ENCODE assay signal across 8 cellular contexts in genomic region chr2:111905990-111906735, GRCh38. TPM values are rescaled to one million over a fixed set of nuclear protein-coding genes. Genes with fewer than 3 reads are reported as not detected.
DNase-seq lines count a peak whose midpoint lies in the region; ATAC-seq and TF ChIP-seq lines count a peak whose summit lies in the region.

No MANE protein-coding gene starts in this region.

- H3K27ac ChIP-seq in Panc1 (ENCODE audit: low read length) (peak overlapping the region; percentile 52; the same call in 1 of the 2 replicates), hepatocyte (peak overlapping the region; percentile 60), testis (peak overlapping the region; percentile 40 to 83)

- H3K27me3 ChIP-seq in Panc1 (ENCODE audit: control insufficient read depth, insufficient read depth, low read length) (no peaks in the 10 kb centered on the region), hepatocyte (no peaks in the 10 kb centered on the region), testis (no peaks in the 10 kb centered on the region)

- CTCF ChIA-PET in Panc1 (lab: Charles Lee) = no interaction called here

- H4K20me1 ChIP-seq in hepatocyte (ENCODE audit: insufficient read depth, poor library complexity, severe bottlenecking) = peaks cover 3% of the 10 kb centered on the region

- no peak overlapping the region for H2AFZ ChIP-seq in hepatocyte

- intact Hi-C loops in Panc1 (cut with micrococcal nuclease; ENCODE audit: unreplicated experiment) (no loop called here), testis (cut with DNase I; ENCODE audit: low total_unique reads) (no loop called here)

- H3K9me2 ChIP-seq in hepatocyte (replicated peaks; ENCODE audit: insufficient read depth) = no peaks in the 10 kb centered on the region

- H3K79me2 ChIP-seq in hepatocyte = peaks cover 90% of the 10 kb centered on the region

- 17% methylated on average over 4 of the region's 4 CpGs for WGBS in hepatocyte (ENCODE audit: low lambda C conversion rate, missing lambda C conversion rate)
- 13 to 42% methylated on average over 4 of the region's 4 CpGs for WGBS in testis, 2 donors

- H3K36me3 ChIP-seq in Panc1 (ENCODE audit: control insufficient read depth, insufficient read depth, low read length) = no peaks in the 10 kb centered on the region
- no peaks in the 10 kb centered on the region for H3K36me3 ChIP-seq in hepatocyte (replicated peaks; ENCODE audit: insufficient read depth, low read depth)
- no peaks in the 10 kb centered on the region for H3K36me3 ChIP-seq in testis (ENCODE audit: low read depth, missing control alignments)

- peak overlapping the region; percentile 50 for H3K4me2 ChIP-seq in hepatocyte

- no TSS peak for BruUV-seq in Panc1 (replicated peaks; lab: Mats Ljungman, UMichigan)

- peak overlapping the region in 1 of 2 experiments; percentile 21; a peak in 2 of 4 replicates for H3K4me3 ChIP-seq in Panc1 (ENCODE audit: low read depth in 2 of 2, low read length in 2 of 2)
- H3K4me3 ChIP-seq in hepatocyte = no peak overlapping the region
- H3K4me3 ChIP-seq in testis = no peak overlapping the region

- peak; percentile 52 for DNase-seq in SIG-M5 treated with dmso at 0.1 percent for 504 hours (lab: John Stamatoyannopoulos, UW; ENCODE audit: unreplicated experiment)
- no peak for DNase-seq in SIG-M5 (lab: John Stamatoyannopoulos, UW)
- no peak for DNase-seq in Panc1 (ENCODE audit: low read depth, low spot score)
- DNase-seq in hepatocyte (ENCODE audit: low spot score) = no peak
- peak; percentile 46 for DNase-seq in testis
- no peak for DNase-seq in NCI-H524 treated with DMSO at 0.1 percent for 48 hours (lab: John Stamatoyannopoulos, UW)

- H3K4me1 ChIP-seq in Panc1 (ENCODE audit: control insufficient read depth, insufficient read depth, low read length) = peaks cover 13% of the 10 kb centered on the region; the same call in 1 of the 2 replicates
- H3K4me1 ChIP-seq in hepatocyte (ENCODE audit: insufficient read depth) = peaks cover 57% of the 10 kb centered on the region
- peaks cover 48% of the 10 kb centered on the region for H3K4me1 ChIP-seq in testis

- TF ChIP-seq CTCF in Panc1 (IDR thresholded peaks at IDR 0.05) = no peak
- TF ChIP-seq CTCF in hepatocyte (IDR thresholded peaks at IDR 0.05; ENCODE audit: poor library complexity) = no peak
- TF ChIP-seq CTCF in testis (IDR thresholded peaks at IDR 0.05) = no peak

- no peak for TF ChIP-seq POLR2A in testis (IDR thresholded peaks at IDR 0.05)

- ATAC-seq in Panc1 (peak; percentile 74), HG03565 (IDR thresholded peaks at IDR 0.05; ENCODE audit: unreplicated experiment) (no peak), HG02763 (IDR thresholded peaks at IDR 0.05; ENCODE audit: unreplicated experiment) (no peak)

- H3K9me3 ChIP-seq in Panc1 (ENCODE audit: control insufficient read depth, insufficient read depth, low read depth, low read length) (no peaks in the 10 kb centered on the region), hepatocyte (ENCODE audit: low read depth) (no peaks in the 10 kb centered on the region), testis (no peaks in the 10 kb centered on the region)

- in situ Hi-C loops in Panc1 (cut with HindIII; ENCODE audit: low pct_unique_long_range_greater_than_20kb, low sequenced_read_pairs) = no loop called here

- POLR2A ChIA-PET in Panc1 (lab: Charles Lee) = no interaction called here

RNA-seq across cellular contexts. Expression of gene MERTK, which starts 7.8 kb away (rescaled TPM):
- 14.5 TPM for total RNA-seq in Panc1 (2021; ENCODE audit: unreplicated experiment)
- 7.4 TPM for polyA plus RNA-seq in Panc1 (2012; ENCODE audit: insufficient read length)
- total RNA-seq in hepatocyte = 27.0 and 29.6 TPM in 2 replicates
- polyA plus RNA-seq in hepatocyte = 15.0 and 16.4 TPM in 2 replicates
- total RNA-seq in testis = 10 to 100 TPM; 73.8 to 74.2 TPM
- 28.9 TPM for polyA plus RNA-seq in testis (ENCODE audit: insufficient read depth, low read depth, low replicate concordance)

RNA-seq across cellular contexts. Expression of gene ANAPC1, which starts 22.2 kb away (rescaled TPM):
- total RNA-seq in Panc1 (2021; ENCODE audit: unreplicated experiment) (75.1 TPM), hepatocyte (29.9 and 44.3 TPM in 2 replicates), testis (10 to 100 TPM; 68.5 to 77.2 TPM)
- polyA plus RNA-seq in Panc1 (2012; ENCODE audit: insufficient read length) = 31.7 TPM
- polyA plus RNA-seq in hepatocyte (7.7 and 9.3 TPM in 2 replicates), testis (ENCODE audit: insufficient read depth, low read depth, low replicate concordance) (32.6 TPM)

Comparison
In these comparisons a context has a peak if more than half of its experiments do, and no peak if none do; other contexts are left out.
1. DNase-seq: peak in SIG-M5 treated with dmso at 0.1 percent for 504 hours (single experiment) and testis (single experiment); none in SIG-M5 (single experiment), Panc1 (single experiment), hepatocyte (single experiment) and NCI-H524 treated with DMSO at 0.1 percent for 48 hours (single experiment).
2. Peak in every context shown above with its lines, with median percentiles within 50 percentile points of each other: H3K27ac ChIP-seq.